In genomic region chr11:11738370-11738769, GRCh38 we compare ENCODE assay signal across 23 cellular contexts.
"Had no signal": no experiment of that assay in that cellular context is flagged by ENCODE, and none has a peak within 500 bp of the region (broad histone marks: within the 10 kb centered on the region; RNA-seq: fewer than 3 reads in every experiment).

No MANE protein-coding gene starts in this region.

- H3K9me3 Mint-ChIP-seq: dendritic cell treated with granulocyte-macrophage colony-stimulating factor and Interleukin-4, amounts not matched to agents 40 ng/mL and 50 ng/mL, for 4 days; effector memory CD8-positive, alpha-beta T cell; endodermal cell had no signal

- H3K27ac ChIP-seq: colonic mucosa, epithelial cell of prostate, foreskin keratinocyte, heart right ventricle, left lung, lower lobe of right lung had no signal

- H3K4me3 ChIP-seq: colonic mucosa, heart right ventricle, left lung, lower lobe of right lung had no signal

- H3K4me3 Mint-ChIP-seq: dendritic cell treated with granulocyte-macrophage colony-stimulating factor and Interleukin-4, amounts not matched to agents 40 ng/mL and 50 ng/mL, for 4 days; effector memory CD8-positive, alpha-beta T cell; endodermal cell had no signal

- H3K4me1 ChIP-seq: colonic mucosa, foreskin keratinocyte, left lung, lower lobe of right lung had no signal

- H3K36me3 ChIP-seq: colonic mucosa, heart right ventricle, left lung, lower lobe of right lung had no signal

- FAIRE-seq: endometrium, frontal cortex, islet of Langerhans, keratinocyte had no signal

- H3K27me3 ChIP-seq: colonic mucosa, foreskin keratinocyte, heart right ventricle, left lung had no signal

- H3K9me3 ChIP-seq: colonic mucosa, heart right ventricle, left lung, lower lobe of right lung had no signal

- DNase-seq: colonic mucosa; cortex of kidney; effector CD8-positive, alpha-beta T cell; effector memory CD8-positive, alpha-beta T cell; endodermal cell; erythroblast; foreskin keratinocyte; glutamatergic neuron; heart right ventricle; hippocampal formation; left cardiac atrium; left lung; left ventricle myocardium superior; lower lobe of right lung; mesendoderm; midbrain had no signal

- ATAC-seq: effector memory CD8-positive, alpha-beta T cell; esophagus mucosa; foreskin keratinocyte; heart right ventricle; left cardiac atrium; left lung; left ventricle myocardium superior; lower lobe of right lung had no signal

- H3K27ac Mint-ChIP-seq: dendritic cell treated with granulocyte-macrophage colony-stimulating factor and Interleukin-4, amounts not matched to agents 40 ng/mL and 50 ng/mL, for 4 days; effector memory CD8-positive, alpha-beta T cell; endodermal cell had no signal
